Comparison of ENCODE assay signal across 8 cellular contexts in genomic region chr2:223779877-223780276, GRCh38. TPM values are rescaled to one million over a fixed set of nuclear protein-coding genes. Genes with fewer than 3 reads are reported as not detected.
DNase-seq lines count a peak whose midpoint lies in the region; ATAC-seq and TF ChIP-seq lines count a peak whose summit lies in the region.

No MANE protein-coding gene starts in this region.

- no peak overlapping the region for H3K9ac ChIP-seq in neuronal stem cell (ENCODE audit: low read depth, low read length, poor library complexity)

- H3K79me1 ChIP-seq in neuronal stem cell (ENCODE audit: low read depth, low read length) = no peaks in the 10 kb centered on the region

- CTCF ChIA-PET in CD4-positive, alpha-beta T cell (lab: Charles Lee) = no interaction called here

- no CpG with 5 or more reads among the region's 7 CpGs for WGBS in neuronal stem cell (ENCODE audit: extremely low coverage in 2 of 2, insufficient read length in 2 of 2, insufficient replicate concordance in 1 of 2), 2 donors

- H3K27ac Mint-ChIP-seq in CD4-positive, alpha-beta T cell = no peak overlapping the region

- no peak overlapping the region for H2BK5ac ChIP-seq in neuronal stem cell (ENCODE audit: low read length)

- no peak overlapping the region for H4K8ac ChIP-seq in neuronal stem cell (ENCODE audit: low read depth, low read length)

- peaks cover 0 to 2% of the 10 kb centered on the region in 2 donors for H3K4me1 ChIP-seq in neuronal stem cell (ENCODE audit: control insufficient read depth in 2 of 2, insufficient read depth in 1 of 2, low read depth in 1 of 2, low read length in 2 of 2)

- no peak overlapping the region for H3K14ac ChIP-seq in neuronal stem cell (ENCODE audit: low read length)

- no peak overlapping the region for H3K23ac ChIP-seq in neuronal stem cell (ENCODE audit: low read depth, low read length, poor library complexity)

- H3K4me3 ChIP-seq in neuronal stem cell (ENCODE audit: low read length in 2 of 2) = no peak overlapping the region

- H3K27me3 Mint-ChIP-seq in CD4-positive, alpha-beta T cell = no peaks in the 10 kb centered on the region

- H3K27ac ChIP-seq in CD4-positive, alpha-beta T cell (ENCODE audit: low read depth, low read length) = no peak overlapping the region
- H3K27ac ChIP-seq in neuronal stem cell (replicated peaks; ENCODE audit: low read length) = no peak overlapping the region

- H2BK120ac ChIP-seq in neuronal stem cell (ENCODE audit: low read depth, low read length) = no peak overlapping the region

- intact Hi-C loops in CD4-positive, alpha-beta T cell (cut with DNase I, micrococcal nuclease) = no loop called here

- no peak overlapping the region for H2BK12ac ChIP-seq in neuronal stem cell (ENCODE audit: low read length)

- POLR2A ChIA-PET in CD4-positive, alpha-beta T cell (lab: Charles Lee) = interaction anchor here (0.6 kb wide), 2 partner anchors 22 to 382 kb away, joined by 3 to 4 read pairs; no protein-coding TSS in a partner anchor

- no peaks in the 10 kb centered on the region for H3K4me1 Mint-ChIP-seq in CD4-positive, alpha-beta T cell (ENCODE audit: low read depth)

- no peak overlapping the region for H3K4ac ChIP-seq in neuronal stem cell (ENCODE audit: low read length)

- H3K4me2 ChIP-seq in neuronal stem cell (ENCODE audit: insufficient read depth, low read length, poor library complexity, severe bottlenecking) = no peak overlapping the region

- H3K4me3 Mint-ChIP-seq in CD4-positive, alpha-beta T cell = no peak overlapping the region

- no peaks in the 10 kb centered on the region for H3K36me3 ChIP-seq in neuronal stem cell (replicated peaks in 1 of 2; ENCODE audit: control insufficient read depth in 2 of 2, insufficient read depth in 2 of 2, low read length in 2 of 2)

- no peak overlapping the region for H4K91ac ChIP-seq in neuronal stem cell (ENCODE audit: low read depth, low read length, poor library complexity)

- DNase-seq in CD4-positive, alpha-beta T cell = peak in 6 of 10 experiments; percentile 2 to 19 (median 3)
- DNase-seq in HK-2 (ENCODE audit: unreplicated experiment) (peak; percentile 31), T follicular helper cell (ENCODE audit: low read depth) (peak; percentile 3), cerebellar cortex (ENCODE audit: low spot score) (peak; percentile 29), renal cortical epithelial cell (ENCODE audit: low read depth) (peak; percentile 47), KG1 (lab: John Stamatoyannopoulos, UW) (no peak), neuronal stem cell (ENCODE audit: low spot score) (no peak)

- no peaks in the 10 kb centered on the region for H3K27me3 ChIP-seq in CD4-positive, alpha-beta T cell (ENCODE audit: control insufficient read depth, insufficient read depth, low read length)
- H3K27me3 ChIP-seq in neuronal stem cell (ENCODE audit: control insufficient read depth in 3 of 3, insufficient read depth in 3 of 3, low read depth in 1 of 3, low read length in 3 of 3) = no peaks in the 10 kb centered on the region

- H2AFZ ChIP-seq in neuronal stem cell (ENCODE audit: low read length) = no peak overlapping the region

- no peak overlapping the region for H3K18ac ChIP-seq in neuronal stem cell (ENCODE audit: low read length)

- peak; percentile 71 for ATAC-seq in CD4-positive, alpha-beta T cell (ENCODE audit: poor library complexity)
- ATAC-seq in GM19324 (IDR thresholded peaks at IDR 0.05; ENCODE audit: low FRiP score, unreplicated experiment) = peak; percentile 56

- H2BK15ac ChIP-seq in neuronal stem cell (ENCODE audit: low read length) = no peak overlapping the region

- TF ChIP-seq CTCF in CD4-positive, alpha-beta T cell (IDR thresholded peaks at IDR 0.05) = no peak

- H2AK5ac ChIP-seq in neuronal stem cell (ENCODE audit: low read depth, low read length) = no peak overlapping the region

- no peaks in the 10 kb centered on the region for H3K36me3 Mint-ChIP-seq in CD4-positive, alpha-beta T cell (ENCODE audit: low read depth)

- H3K9me3 ChIP-seq in CD4-positive, alpha-beta T cell (ENCODE audit: control insufficient read depth, low read length) = no peaks in the 10 kb centered on the region
- H3K9me3 ChIP-seq in neuronal stem cell (replicated peaks in 1 of 2; ENCODE audit: control insufficient read depth in 2 of 2, insufficient read depth in 1 of 2, low read depth in 1 of 2, low read length in 2 of 2) = no peaks in the 10 kb centered on the region

- H3K9me3 Mint-ChIP-seq in CD4-positive, alpha-beta T cell = no peaks in the 10 kb centered on the region

RNA-seq across cellular contexts. Expression of gene AP1S3, which starts 57.5 kb away (rescaled TPM):
- under 1 TPM; 0.50 to 0.71 TPM for total RNA-seq in CD4-positive, alpha-beta T cell
- total RNA-seq in renal cortical epithelial cell = 48.0 and 50.9 TPM in 2 replicates
- 3.1 TPM for polyA plus RNA-seq in neuronal stem cell (2013, experiment 1 of 2)
- 3.1 TPM for polyA plus RNA-seq in neuronal stem cell (2013, experiment 2 of 2)

Comparison
In these comparisons a context has a peak if more than half of its experiments do, and no peak if none do; other contexts are left out.
1. DNase-seq: peak in CD4-positive, alpha-beta T cell (6 of 10), HK-2 (single experiment), T follicular helper cell (single experiment), cerebellar cortex (single experiment) and renal cortical epithelial cell (single experiment); none in KG1 (single experiment) and neuronal stem cell (single experiment).
2. RNA of gene AP1S3, which starts 57.5 kb away (total RNA-seq): 48.0 to 50.9 TPM in renal cortical epithelial cell; 0.50 to 0.71 TPM in CD4-positive, alpha-beta T cell; every median in the first group is over 10 times any median in the second.